In the genomic region with DNA sequence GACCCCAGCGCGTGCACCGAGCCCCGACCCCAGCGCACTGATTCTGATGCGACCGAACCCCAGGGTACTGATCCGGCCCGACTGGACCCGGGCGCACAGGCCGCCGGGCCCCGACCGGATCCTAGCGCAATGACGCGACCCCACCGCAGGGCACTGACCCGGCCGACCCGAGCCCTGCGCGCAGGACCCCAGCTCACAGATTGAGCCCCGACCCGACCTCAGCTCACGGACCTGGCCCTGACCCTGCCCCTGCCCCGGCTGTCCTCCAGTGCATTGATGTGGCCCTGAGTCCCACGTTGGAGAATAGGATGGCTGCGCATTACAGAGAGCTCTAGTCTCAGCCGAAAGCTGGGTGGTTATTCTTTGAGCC, we compare ENCODE assay signal across 8 cellular contexts. TPM values are rescaled to one million over a fixed set of nuclear protein-coding genes. Genes with fewer than 3 reads are reported as not detected.
DNase-seq lines count a peak whose midpoint lies in the region; ATAC-seq, FAIRE-seq and TF ChIP-seq lines count a peak whose summit lies in the region.

No MANE protein-coding gene starts in this region.

- no peak for FAIRE-seq in H1 (lab: Jason Lieb, UNC)

- H3K79me2 ChIP-seq in H1 (ENCODE audit: control insufficient read depth in 1 of 2, insufficient read depth in 2 of 2, low read length in 2 of 2) (peaks cover 14 to 73% of the 10 kb centered on the region in 2 experiments), parathyroid adenoma (peaks cover 12% of the 10 kb centered on the region)

- H3K4me3 ChIP-seq in H1 (ENCODE audit: extremely low read depth in 1 of 4, insufficient read depth in 2 of 4, low read depth in 3 of 4, low read length in 4 of 4) (peak overlapping the region; percentile 86 to 95 (median 90)), parathyroid adenoma (ENCODE audit: low read depth, low read length) (no peak overlapping the region)

- H4K20me1 ChIP-seq in H1 (replicated peaks in 1 of 2; ENCODE audit: control insufficient read depth in 1 of 2, insufficient read depth in 2 of 2, low read length in 2 of 2) = peaks cover 4 to 9% of the 10 kb centered on the region in 2 experiments

- POLR2A ChIA-PET in H1 (lab: Charles Lee; ENCODE audit: partially characterized antibody) = interaction anchor here (0.8 to 8.8 kb wide), 11 partner anchors 9 to 230 kb away, joined by 3 to 46 read pairs (median 5); no protein-coding TSS in a partner anchor

- no peak overlapping the region for H2AK5ac ChIP-seq in H1 (ENCODE audit: low read depth, low read length)

- no peak for TF ChIP-seq POLR2A in H1 (IDR thresholded peaks at IDR 0.05; ENCODE audit: control extremely low read depth in 1 of 2, low read depth in 2 of 2, low read length in 2 of 2)

- H4K5ac ChIP-seq in H1 (ENCODE audit: insufficient read length, low read depth, low read length) = no peak overlapping the region

- DNase-seq in AG20443 (ENCODE audit: low spot score) = peak; percentile 21
- DNase-seq in NAMALWA (ENCODE audit: low spot score) = peak; percentile 26
- DNase-seq in H1 (ENCODE audit: low read depth in 1 of 2, low spot score in 2 of 2) = no peak
- no peak for DNase-seq in left colon
- DNase-seq in GM10266 (ENCODE audit: extremely low spot score) = no peak
- no peak for DNase-seq in activated CD8-positive, alpha-beta memory T cell treated with anti-CD3 and anti-CD28 coated beads, Interleukin-2, amount 50 U/mL, for 4 hours

- H3K23me2 ChIP-seq in H1 (ENCODE audit: low read depth, low read length) = peaks cover 11% of the 10 kb centered on the region

- CTCF ChIA-PET in H1 (lab: Charles Lee; ENCODE audit: partially characterized antibody) = interaction anchor here (0.8 to 6.9 kb wide), 4 partner anchors 9 to 223 kb away, joined by 3 to 38 read pairs (median 6); no protein-coding TSS in a partner anchor

- TF ChIP-seq EP300 in H1 (IDR thresholded peaks at IDR 0.05; ENCODE audit: borderline replicate concordance in 1 of 2, low read depth in 2 of 2, low read length in 2 of 2) = no peak

- peak overlapping the region; percentile 25 for H4K91ac ChIP-seq in H1 (replicated peaks; ENCODE audit: insufficient read length, low read length)

- no peak overlapping the region for H2BK12ac ChIP-seq in H1 (ENCODE audit: low read depth, low read length)

- H3K27ac ChIP-seq in H1 (ENCODE audit: low read depth, low read length) (0 out of 2 replicates have a peak overlapping the region, but pooled peaks have one; percentile 17), parathyroid adenoma (no peak overlapping the region)

- TF ChIP-seq CTCF in H1 (IDR thresholded peaks at IDR 0.05; ENCODE audit: control extremely low read depth in 1 of 3, insufficient read depth in 1 of 3, low read depth in 1 of 3, low read length in 3 of 3) (no peak), parathyroid adenoma (IDR thresholded peaks at IDR 0.05) (no peak), GM10266 (IDR thresholded peaks at IDR 0.05; ENCODE audit: control insufficient read depth, insufficient read depth, low read depth, missing control alignments) (no peak)

- H4K8ac ChIP-seq in H1 (ENCODE audit: extremely low read depth, insufficient read depth, low read length) = peak overlapping the region; percentile 96; the same call in 1 of the 2 replicates

- intact Hi-C loops in left colon (cut with DNase I, micrococcal nuclease) = no loop called here

- TF ChIP-seq RAD21 in H1 (IDR thresholded peaks at IDR 0.05 in 1 of 2, conservative IDR thresholded peaks at IDR 0.05 in 1 of 2; ENCODE audit: low read depth in 2 of 2, low read length in 2 of 2) = no peak

- peak overlapping the region; percentile 74 for H3K4ac ChIP-seq in H1 (replicated peaks; ENCODE audit: insufficient read length, low read depth, low read length)

- H2BK20ac ChIP-seq in H1 (ENCODE audit: low read length) = no peak overlapping the region

- H2BK120ac ChIP-seq in H1 (replicated peaks; ENCODE audit: low read depth, low read length) = no peak overlapping the region

- H3K27me3 ChIP-seq in H1 (replicated peaks in 1 of 4; ENCODE audit: control insufficient read depth in 3 of 4, extremely low read depth in 1 of 4, insufficient read depth in 3 of 4, low read length in 3 of 4) = no peaks in the 10 kb centered on the region
- H3K27me3 ChIP-seq in parathyroid adenoma (ENCODE audit: control insufficient read depth, insufficient read depth, low read length) = no peaks in the 10 kb centered on the region

- H3K79me1 ChIP-seq in H1 (ENCODE audit: low read depth, low read length) = peaks cover 16% of the 10 kb centered on the region

- peak overlapping the region; percentile 42 for H3K56ac ChIP-seq in H1 (replicated peaks; ENCODE audit: insufficient read length, low read depth, low read length)

- H3K4me2 ChIP-seq in H1 (ENCODE audit: insufficient read depth in 1 of 2, low read depth in 2 of 2, low read length in 2 of 2) = peak overlapping the region; percentile 94 to 100
- H3K4me2 ChIP-seq in parathyroid adenoma (ENCODE audit: low read length) = peak overlapping the region; percentile 90

- peaks cover 0 to 13% (median 7%) of the 10 kb centered on the region in 4 experiments; a peak in 6 of 7 replicates for H3K4me1 ChIP-seq in H1 (replicated peaks in 1 of 4; ENCODE audit: control insufficient read depth in 3 of 4, insufficient read depth in 4 of 4, low read length in 3 of 4)
- peaks cover 3% of the 10 kb centered on the region for H3K4me1 ChIP-seq in parathyroid adenoma

- H3K18ac ChIP-seq in H1 (ENCODE audit: extremely low read depth, low read length) = 0 out of 2 replicates have a peak overlapping the region, but pooled peaks have one; percentile 32

- WGBS in H1 (ENCODE audit: extremely low coverage in 1 of 2, insufficient coverage in 1 of 2, insufficient read length in 1 of 2, insufficient replicate concordance in 2 of 2, low coverage in 1 of 2, low lambda C conversion rate in 2 of 2, missing lambda C conversion rate in 1 of 2), 2 experiments = 3% methylated on average over 26 of the region's 31 CpGs; no CpG with 5 or more reads in 1 of the 2 experiments

- H2BK5ac ChIP-seq in H1 (ENCODE audit: low read depth, low read length) = peak overlapping the region; percentile 81; the same call in 1 of the 2 replicates

- H2AFZ ChIP-seq in H1 (ENCODE audit: low read length) = no peak overlapping the region
- H2AFZ ChIP-seq in parathyroid adenoma = peak overlapping the region; percentile 82

- H3K23ac ChIP-seq in H1 (ENCODE audit: insufficient read length) = no peak overlapping the region

- H3K9me3 ChIP-seq in H1 (ENCODE audit: insufficient read depth in 2 of 2, low read depth in 1 of 2, low read length in 1 of 2) (no peaks in the 10 kb centered on the region), parathyroid adenoma (ENCODE audit: control insufficient read depth, low read length) (no peaks in the 10 kb centered on the region)

- ATAC-seq in GM21423 (IDR thresholded peaks at IDR 0.05; ENCODE audit: unreplicated experiment) (peak; percentile 27), left colon (no peak)

- H3K9ac ChIP-seq in H1 (replicated peaks in 1 of 4; ENCODE audit: extremely low read depth in 1 of 4, low read depth in 3 of 4, low read length in 3 of 4) (peak overlapping the region; percentile 84 to 88 (median 87)), parathyroid adenoma (no peak overlapping the region)

- no peak overlapping the region for H3K14ac ChIP-seq in H1 (ENCODE audit: insufficient read length)

- no peak overlapping the region for H2BK15ac ChIP-seq in H1 (ENCODE audit: low read length)

- peaks cover 15 to 52% (median 42%) of the 10 kb centered on the region in 4 experiments for H3K36me3 ChIP-seq in H1 (ENCODE audit: control insufficient read depth in 2 of 4, insufficient read depth in 4 of 4, low read length in 3 of 4)
- H3K36me3 ChIP-seq in parathyroid adenoma (ENCODE audit: control insufficient read depth, insufficient read depth, low read length) = no peaks in the 10 kb centered on the region

TF ChIP-seq in H1, 55 proteins besides CTCF, POLR2A, EP300 and RAD21 (continues in another document):
- TF ChIP-seq RFX5 (IDR thresholded peaks at IDR 0.05; ENCODE audit: borderline replicate concordance, low read depth, low read length) = no peak
- TF ChIP-seq CBX5 (IDR thresholded peaks at IDR 0.05; ENCODE audit: low read depth, low read length) = no peak

RNA-seq across cellular contexts. Expression of a gene that starts 0.4 kb away (rescaled TPM):
- total RNA-seq in H1 (2021; fragmentation: NEBNext Ultra II Directional; extraction: Animal tissue kit (Norgen Biotek cat#: 25700)) = 34.5 and 39.2 TPM in 2 replicates
- 17.9 and 20.0 TPM in 2 replicates for polyA plus RNA-seq in H1 (2011; rRNA removed)
- 28.8 TPM for polyA plus RNA-seq in H1 (2011; cell fraction: cytosol; rRNA removed)
- 27.0 TPM for polyA plus RNA-seq in H1 (2011; cell fraction: nucleus; rRNA removed)
- polyA plus RNA-seq in H1 (2012, experiment 1 of 2) = 26.9 to 37.9 TPM (median 33.7 TPM) in 4 replicates
- 13.1 TPM for polyA plus RNA-seq in H1 (2012, experiment 2 of 2)
- polyA plus RNA-seq in H1 (2013, experiment 1 of 2) = 33.0 TPM
- 33.3 TPM for polyA plus RNA-seq in H1 (2013, experiment 2 of 2)
- 29.1 and 53.1 TPM in 2 replicates for polyA minus RNA-seq in H1 (2011; rRNA and poly(A)+ RNA removed)
- 20.4 TPM for polyA minus RNA-seq in H1 (2011; cell fraction: cytosol; rRNA and poly(A)+ RNA removed)
- 24.3 TPM for polyA minus RNA-seq in H1 (2011; cell fraction: nucleus; rRNA and poly(A)+ RNA removed)
- 1 to 10 TPM; 2.1 to 4.3 TPM for total RNA-seq in left colon

RNA-seq across cellular contexts. Expression of a gene that starts 0.5 kb away (rescaled TPM):
- total RNA-seq in H1 (2021; fragmentation: NEBNext Ultra II Directional; extraction: Animal tissue kit (Norgen Biotek cat#: 25700)) = 46.5 and 49.4 TPM in 2 replicates
- polyA plus RNA-seq in H1 (2011; rRNA removed) = 9.3 and 16.2 TPM in 2 replicates
- 17.0 TPM for polyA plus RNA-seq in H1 (2011; cell fraction: cytosol; rRNA removed)
- 50.5 TPM for polyA plus RNA-seq in H1 (2011; cell fraction: nucleus; rRNA removed)
- 36.8 to 40.3 TPM (median 39.2 TPM) in 4 replicates for polyA plus RNA-seq in H1 (2012, experiment 1 of 2)
- 14.0 TPM for polyA plus RNA-seq in H1 (2012, experiment 2 of 2)
- polyA plus RNA-seq in H1 (2013, experiment 1 of 2) = 29.3 TPM
- polyA plus RNA-seq in H1 (2013, experiment 2 of 2) = 26.5 TPM
- 22.4 and 30.0 TPM in 2 replicates for polyA minus RNA-seq in H1 (2011; rRNA and poly(A)+ RNA removed)
- 18.1 TPM for polyA minus RNA-seq in H1 (2011; cell fraction: cytosol; rRNA and poly(A)+ RNA removed)
- polyA minus RNA-seq in H1 (2011; cell fraction: nucleus; rRNA and poly(A)+ RNA removed) = 48.6 TPM
- total RNA-seq in left colon = 10 to 100 TPM; 27.6 to 42.9 TPM

RNA-seq across cellular contexts. Expression of a gene that starts 42.3 kb away (rescaled TPM):
- 16.6 and 19.8 TPM in 2 replicates for total RNA-seq in H1 (2021; fragmentation: NEBNext Ultra II Directional; extraction: Animal tissue kit (Norgen Biotek cat#: 25700))
- 4.7 and 10.8 TPM in 2 replicates for polyA plus RNA-seq in H1 (2011; rRNA removed)
- 4.3 TPM for polyA plus RNA-seq in H1 (2011; cell fraction: cytosol; rRNA removed)
- 78.4 TPM for polyA plus RNA-seq in H1 (2011; cell fraction: nucleus; rRNA removed)
- 27.8 to 38.5 TPM (median 36.1 TPM) in 4 replicates for polyA plus RNA-seq in H1 (2012, experiment 1 of 2)
- polyA plus RNA-seq in H1 (2012, experiment 2 of 2) = 2.5 TPM
- polyA plus RNA-seq in H1 (2013, experiment 1 of 2) = 6.1 TPM
- polyA plus RNA-seq in H1 (2013, experiment 2 of 2) = 5.6 TPM
- polyA minus RNA-seq in H1 (2011; rRNA and poly(A)+ RNA removed) = 16.1 and 19.7 TPM in 2 replicates
- polyA minus RNA-seq in H1 (2011; cell fraction: cytosol; rRNA and poly(A)+ RNA removed) = 14.1 TPM
- 35.3 TPM for polyA minus RNA-seq in H1 (2011; cell fraction: nucleus; rRNA and poly(A)+ RNA removed)
- total RNA-seq in left colon = 10 to 100 TPM in 1 of 2 donors, 1 to 10 TPM in 1; 2.7 to 27.8 TPM

Comparison
In these comparisons a context has a peak if more than half of its experiments do, and no peak if none do; other contexts are left out.
1. DNase-seq: peak in AG20443 (single experiment) and NAMALWA (single experiment); none in H1 (0 of 2), left colon (0 of 2), GM10266 (single experiment) and activated CD8-positive, alpha-beta memory T cell treated with anti-CD3 and anti-CD28 coated beads, Interleukin-2, amount 50 U/mL, for 4 hours (single experiment).